8 cellular contexts compared by ENCODE assay signal in the genomic region with DNA sequence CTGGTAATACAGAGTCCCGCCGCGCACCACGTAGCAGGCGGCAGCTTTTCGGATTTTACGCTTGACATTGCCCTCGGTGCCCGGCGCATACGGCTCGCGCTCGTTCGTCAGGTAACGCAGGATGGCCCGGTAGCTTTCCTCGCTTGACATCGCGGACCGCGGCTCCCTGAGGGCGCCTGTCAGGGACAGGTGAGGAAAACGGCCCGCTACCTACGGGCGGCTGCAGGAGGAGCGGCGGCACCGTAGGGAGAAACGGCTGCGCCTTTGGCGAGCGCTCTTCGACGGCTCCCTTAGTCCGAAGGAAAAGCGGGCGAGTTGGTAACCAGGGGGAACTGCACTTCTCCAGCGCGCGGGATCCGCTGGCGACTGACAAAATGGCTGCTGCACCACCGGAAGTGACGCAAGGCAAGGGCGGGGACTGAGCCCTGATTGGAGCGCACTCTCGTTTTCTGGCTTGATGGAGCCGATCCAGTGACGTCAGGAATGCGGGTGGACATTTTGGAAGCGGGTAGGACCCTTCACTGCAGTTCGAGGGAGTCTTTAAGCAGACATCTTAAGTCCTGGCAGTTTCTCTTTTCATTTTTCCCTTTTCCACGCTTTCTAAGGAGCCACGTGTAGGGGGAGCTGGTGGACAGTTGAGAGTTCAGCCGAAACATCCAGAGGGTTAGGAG. TPM values are rescaled to one million over a fixed set of nuclear protein-coding genes. Genes with fewer than 3 reads are reported as not detected.
DNase-seq lines count a peak whose midpoint lies in the region; ATAC-seq and TF ChIP-seq lines count a peak whose summit lies in the region.

A gene with protein sequence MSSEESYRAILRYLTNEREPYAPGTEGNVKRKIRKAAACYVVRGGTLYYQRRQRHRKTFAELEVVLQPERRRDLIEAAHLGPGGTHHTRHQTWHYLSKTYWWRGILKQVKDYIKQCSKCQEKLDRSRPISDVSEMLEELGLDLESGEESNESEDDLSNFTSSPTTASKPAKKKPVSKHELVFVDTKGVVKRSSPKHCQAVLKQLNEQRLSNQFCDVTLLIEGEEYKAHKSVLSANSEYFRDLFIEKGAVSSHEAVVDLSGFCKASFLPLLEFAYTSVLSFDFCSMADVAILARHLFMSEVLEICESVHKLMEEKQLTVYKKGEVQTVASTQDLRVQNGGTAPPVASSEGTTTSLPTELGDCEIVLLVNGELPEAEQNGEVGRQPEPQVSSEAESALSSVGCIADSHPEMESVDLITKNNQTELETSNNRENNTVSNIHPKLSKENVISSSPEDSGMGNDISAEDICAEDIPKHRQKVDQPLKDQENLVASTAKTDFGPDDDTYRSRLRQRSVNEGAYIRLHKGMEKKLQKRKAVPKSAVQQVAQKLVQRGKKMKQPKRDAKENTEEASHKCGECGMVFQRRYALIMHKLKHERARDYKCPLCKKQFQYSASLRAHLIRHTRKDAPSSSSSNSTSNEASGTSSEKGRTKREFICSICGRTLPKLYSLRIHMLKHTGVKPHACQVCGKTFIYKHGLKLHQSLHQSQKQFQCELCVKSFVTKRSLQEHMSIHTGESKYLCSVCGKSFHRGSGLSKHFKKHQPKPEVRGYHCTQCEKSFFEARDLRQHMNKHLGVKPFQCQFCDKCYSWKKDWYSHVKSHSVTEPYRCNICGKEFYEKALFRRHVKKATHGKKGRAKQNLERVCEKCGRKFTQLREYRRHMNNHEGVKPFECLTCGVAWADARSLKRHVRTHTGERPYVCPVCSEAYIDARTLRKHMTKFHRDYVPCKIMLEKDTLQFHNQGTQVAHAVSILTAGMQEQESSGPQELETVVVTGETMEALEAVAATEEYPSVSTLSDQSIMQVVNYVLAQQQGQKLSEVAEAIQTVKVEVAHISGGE (minus strand): TSS at position 368 of the 671 bp plus-strand sequence. CDS start 218 bp downstream, at position 150.

- H3K9me2 ChIP-seq in SU-DHL-6 (replicated peaks; ENCODE audit: insufficient read depth, low read length): no peaks in the 10 kb centered on the region

- TF ChIP-seq CTCF in SU-DHL-6 (IDR thresholded peaks at IDR 0.05; ENCODE audit: insufficient read depth, low read length, poor library complexity, severe bottlenecking) (no peak), brain microvascular endothelial cell (IDR thresholded peaks at IDR 0.05; ENCODE audit: low read depth, low read length, missing control alignments) (peak; percentile 73), spleen (IDR thresholded peaks at IDR 0.05 in 8 of 11, conservative IDR thresholded peaks at IDR 0.05 in 3 of 11) (peak in 7 of 11 experiments; percentile 6 to 57 (median 30))

- H3K9ac ChIP-seq in SU-DHL-6 (ENCODE audit: low read length): peak within 1 kb of the TSS; percentile 92
- peak within 1 kb of the TSS; percentile 92 for H3K9ac ChIP-seq in iPS-20b (ENCODE audit: low read depth, low read length)

- H3K36me3 ChIP-seq in SU-DHL-6 (ENCODE audit: low read length) (peaks cover 15% of the 10 kb centered on the region), brain microvascular endothelial cell (replicated peaks) (peaks cover 20% of the 10 kb centered on the region), iPS-20b (ENCODE audit: insufficient read depth, low read depth, low read length) (peaks cover 28% of the 10 kb centered on the region), spleen (peaks cover 0 to 32% (median 22%) of the 10 kb centered on the region in 6 donors)

- peak within 1 kb of the TSS; percentile 92 for H2AFZ ChIP-seq in SU-DHL-6 (ENCODE audit: low read depth, low read length, severe bottlenecking)

- H3F3A ChIP-seq in SU-DHL-6 (ENCODE audit: insufficient read depth): peaks cover 31% of the 10 kb centered on the region

- H3K27ac ChIP-seq in SU-DHL-6 (ENCODE audit: low read depth, low read length) (peak within 1 kb of the TSS; percentile 79), brain microvascular endothelial cell (peak within 1 kb of the TSS; percentile 70), iPS-20b (ENCODE audit: low read length) (peak within 1 kb of the TSS; percentile 33), spleen (peak within 1 kb of the TSS; percentile 96 to 100 (median 98))

- H3K27me3 ChIP-seq in SU-DHL-6 (ENCODE audit: low read length) (no peaks in the 10 kb centered on the region), brain microvascular endothelial cell (replicated peaks) (no peaks in the 10 kb centered on the region), iPS-20b (ENCODE audit: insufficient read depth, low read length) (no peaks in the 10 kb centered on the region), spleen (replicated peaks in 1 of 7) (no peaks in the 10 kb centered on the region)

- peaks cover 46% of the 10 kb centered on the region for H3K79me2 ChIP-seq in SU-DHL-6 (ENCODE audit: insufficient read depth, low read length)

- H3K4me1 ChIP-seq in iPS-20b (ENCODE audit: insufficient read depth, low read length): peaks cover 8% of the 10 kb centered on the region; the same call in 1 of the 2 replicates
- peaks cover 20 to 76% (median 58%) of the 10 kb centered on the region in 6 donors for H3K4me1 ChIP-seq in spleen

- ATAC-seq in GM18511 (IDR thresholded peaks at IDR 0.05; ENCODE audit: unreplicated experiment): peak; percentile 75
- peak; percentile 78 for ATAC-seq in HG03025 (IDR thresholded peaks at IDR 0.05; ENCODE audit: low FRiP score, unreplicated experiment)

- TF ChIP-seq POLR2A in spleen (IDR thresholded peaks at IDR 0.05): peak in 2 of 3 donors; percentile 9 to 73

- peak within 1 kb of the TSS; percentile 94 for H3K4me3 ChIP-seq in SU-DHL-6 (ENCODE audit: insufficient read depth, low read length, poor library complexity, severe bottlenecking)
- H3K4me3 ChIP-seq in brain microvascular endothelial cell (ENCODE audit: low read depth, low read length): peak within 1 kb of the TSS; percentile 95
- peak within 1 kb of the TSS; percentile 78 for H3K4me3 ChIP-seq in iPS-20b (ENCODE audit: low read length)
- H3K4me3 ChIP-seq in spleen: peak within 1 kb of the TSS; percentile 88 to 100 (median 97)

- intact Hi-C loops in spleen (cut with DNase I; ENCODE audit: low total_unique reads): loop anchor here (10.0 kb wide), 1 partner anchor 102 kb away; the partner anchor contains the start of gene PCNP

- DNase-seq in brain microvascular endothelial cell (peak; percentile 100), spleen (peak; percentile 99), HUDEP-2 (lab: John Stamatoyannopoulos, UW; ENCODE audit: unreplicated experiment in 76 of 76) (no peak), NCI-H526 (lab: John Stamatoyannopoulos, UW) (no peak)

- 0 to 1% (median 0%) methylated on average over 19 to 57 of the region's 57 CpGs for WGBS in spleen, 5 donors

- peak within 1 kb of the TSS; percentile 99 for H3K4me2 ChIP-seq in SU-DHL-6 (ENCODE audit: low read depth, low read length, poor library complexity, severe bottlenecking)

- peaks cover 5% of the 10 kb centered on the region; the same call in 1 of the 2 replicates for H4K20me1 ChIP-seq in SU-DHL-6 (ENCODE audit: low read depth, low read length)

- in situ Hi-C loops in brain microvascular endothelial cell (cut with HindIII; ENCODE audit: low pct_ligation_motif_present, low sequenced_read_pairs): no loop called here

- H3K9me3 ChIP-seq in SU-DHL-6 (ENCODE audit: insufficient read depth, low read length): no peaks in the 10 kb centered on the region
- no peaks in the 10 kb centered on the region for H3K9me3 ChIP-seq in iPS-20b (ENCODE audit: insufficient read depth, low read depth, low read length)
- H3K9me3 ChIP-seq in spleen: no peaks in the 10 kb centered on the region

RNA-seq across cellular contexts. Expression of the gene that starts here (rescaled TPM):
- 10 to 100 TPM; 23.2 to 43.7 (median 26.3) TPM for total RNA-seq in spleen
- polyA plus RNA-seq in spleen: 1 to 10 TPM; 7.5 to 10.0 (median 9.0) TPM

Comparison
In these comparisons a context has a peak if more than half of its experiments do, and no peak if none do; other contexts are left out.
1. H3K27ac ChIP-seq: peak in every context shown above with its lines; median percentile 98 in spleen; 79 in SU-DHL-6; 70 in brain microvascular endothelial cell; 33 in iPS-20b.
2. DNase-seq: peak in brain microvascular endothelial cell (single experiment) and spleen (single experiment); none in HUDEP-2 (0 of 76) and NCI-H526 (0 of 2).
3. Peak in every context shown above with its lines, with median percentiles within 50 percentile points of each other: H3K4me3 ChIP-seq.